9 cellular contexts compared by ENCODE assay signal in the genomic region with DNA sequence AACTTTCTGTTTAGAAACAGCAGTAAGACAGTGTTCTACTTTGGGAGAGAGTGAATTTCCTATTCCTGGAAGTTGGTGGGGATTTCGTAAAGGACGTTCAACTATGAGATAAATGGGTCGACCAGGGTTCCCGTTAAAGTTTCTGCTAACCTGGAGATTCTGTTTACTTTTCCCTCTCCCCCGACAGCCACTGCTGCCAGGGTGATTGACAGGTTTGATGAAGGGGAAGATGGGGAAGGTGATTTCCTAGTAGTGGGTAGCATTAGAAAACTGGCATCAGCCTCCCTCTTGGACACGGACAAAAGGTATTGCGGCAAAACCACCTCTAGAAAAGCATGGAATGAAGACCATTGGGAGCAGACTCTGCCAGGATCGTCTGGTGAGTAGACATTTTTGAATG. TPM values are rescaled to one million over a fixed set of nuclear protein-coding genes. Genes with fewer than 3 reads are reported as not detected.
DNase-seq lines count a peak whose midpoint lies in the region; ATAC-seq and TF ChIP-seq lines count a peak whose summit lies in the region.
"Had no signal": no experiment of that assay in that cellular context is flagged by ENCODE, and none has a peak within 500 bp of the region (broad histone marks: within the 10 kb centered on the region; RNA-seq: fewer than 3 reads in every experiment).

No MANE protein-coding gene starts in this region.

- H3K9me3 Mint-ChIP-seq in activated T-cell treated with anti-CD3 and anti-CD28 coated beads, Interleukin-2, amount 50 U/mL, for 72 hours: no peaks in the 10 kb centered on the region
- no peaks in the 10 kb centered on the region for H3K9me3 Mint-ChIP-seq in activated naive CD8-positive, alpha-beta T cell treated with anti-CD3 and anti-CD28 coated beads, Interleukin-2, amount 10 ng/mL, durations not matched to agents 7 days and 5 days

- POLR2A ChIA-PET in activated naive CD8-positive, alpha-beta T cell treated with anti-CD3 and anti-CD28 coated beads, Interleukin-2, amount 10 ng/mL, durations not matched to agents 7 days and 5 days (lab: Charles Lee): interaction anchor here (1.1 to 2.3 kb wide), 3 partner anchors 11 to 414 kb away, joined by 3 to 14 read pairs (median 3); no protein-coding TSS in a partner anchor

- H3K4me1 ChIP-seq in left lung (peaks cover 8 to 30% of the 10 kb centered on the region in 2 donors), thymus (ENCODE audit: control insufficient read depth, insufficient read depth, low read length) (peaks cover 18% of the 10 kb centered on the region)

- intact Hi-C loops in left lung (cut with DNase I): no loop called here

- H3K27ac ChIP-seq in left lung (no peak overlapping the region), thymus (ENCODE audit: low read depth) (no peak overlapping the region)

- TF ChIP-seq CTCF in left lung (IDR thresholded peaks at IDR 0.05): no peak

- H3K9me3 ChIP-seq in left lung (no peaks in the 10 kb centered on the region), thymus (ENCODE audit: control insufficient read depth) (no peaks in the 10 kb centered on the region)

- H3K4me1 Mint-ChIP-seq in activated T-cell treated with anti-CD3 and anti-CD28 coated beads, Interleukin-2, amount 50 U/mL, for 72 hours (ENCODE audit: low read depth): peaks cover 68% of the 10 kb centered on the region
- H3K4me1 Mint-ChIP-seq in activated naive CD8-positive, alpha-beta T cell treated with anti-CD3 and anti-CD28 coated beads, Interleukin-2, amount 10 ng/mL, durations not matched to agents 7 days and 5 days: peaks cover 55% of the 10 kb centered on the region

- peaks cover 29% of the 10 kb centered on the region for H3K27me3 Mint-ChIP-seq in activated T-cell treated with anti-CD3 and anti-CD28 coated beads, Interleukin-2, amount 50 U/mL, for 72 hours (ENCODE audit: low read depth)
- peaks cover 28% of the 10 kb centered on the region for H3K27me3 Mint-ChIP-seq in activated naive CD8-positive, alpha-beta T cell treated with anti-CD3 and anti-CD28 coated beads, Interleukin-2, amount 10 ng/mL, durations not matched to agents 7 days and 5 days

- peaks cover 29% of the 10 kb centered on the region in 2 donors for H3K27me3 ChIP-seq in left lung
- H3K27me3 ChIP-seq in thymus (ENCODE audit: control insufficient read depth, insufficient read depth): peaks cover 30% of the 10 kb centered on the region

- peak overlapping the region; percentile 85 for H3K27ac Mint-ChIP-seq in activated T-cell treated with anti-CD3 and anti-CD28 coated beads, Interleukin-2, amount 50 U/mL, for 72 hours
- H3K27ac Mint-ChIP-seq in activated naive CD8-positive, alpha-beta T cell treated with anti-CD3 and anti-CD28 coated beads, Interleukin-2, amount 10 ng/mL, durations not matched to agents 7 days and 5 days: peak overlapping the region; percentile 96

- H3K36me3 Mint-ChIP-seq in activated T-cell treated with anti-CD3 and anti-CD28 coated beads, Interleukin-2, amount 50 U/mL, for 72 hours (ENCODE audit: insufficient read depth in 2 of 2): peaks cover 19 to 38% of the 10 kb centered on the region in 2 donors
- H3K36me3 Mint-ChIP-seq in activated naive CD8-positive, alpha-beta T cell treated with anti-CD3 and anti-CD28 coated beads, Interleukin-2, amount 10 ng/mL, durations not matched to agents 7 days and 5 days: peaks cover 39% of the 10 kb centered on the region

- H3K36me3 ChIP-seq in left lung (peaks cover 0 to 46% of the 10 kb centered on the region in 2 donors), thymus (ENCODE audit: control insufficient read depth, insufficient read depth) (peaks cover 22% of the 10 kb centered on the region)

- whole genome bisulfite sequencing in thymus: 87% methylated on average over 8 of the region's 8 CpGs

- no peak for ATAC-seq in activated T-cell treated with anti-CD3 and anti-CD28 coated beads, Interleukin-2, amount 50 U/mL, for 72 hours (replicated peaks in 1 of 2)
- ATAC-seq in activated naive CD8-positive, alpha-beta T cell treated with anti-CD3 and anti-CD28 coated beads, Interleukin-2, amount 10 ng/mL, durations not matched to agents 7 days and 5 days (ENCODE audit: low read depth): no peak
- ATAC-seq in left lung (no peak), HG02938 (IDR thresholded peaks at IDR 0.05; ENCODE audit: unreplicated experiment) (no peak)

- H3K4me3 Mint-ChIP-seq in activated T-cell treated with anti-CD3 and anti-CD28 coated beads, Interleukin-2, amount 50 U/mL, for 72 hours: peak overlapping the region; percentile 92 to 97
- H3K4me3 Mint-ChIP-seq in activated naive CD8-positive, alpha-beta T cell treated with anti-CD3 and anti-CD28 coated beads, Interleukin-2, amount 10 ng/mL, durations not matched to agents 7 days and 5 days: peak overlapping the region; percentile 96

- H3K4me3 ChIP-seq in left lung: peak overlapping the region; percentile 67 to 84
- peak overlapping the region; percentile 68 for H3K4me3 ChIP-seq in thymus (ENCODE audit: low read length)

- no peak for DNase-seq in activated T-cell treated with anti-CD3 and anti-CD28 coated beads, Interleukin-2, amount 50 U/mL, for 72 hours
- DNase-seq in activated T-cell treated with anti-CD3 and anti-CD28 coated beads, Interleukin-2, amount 50 U/mL, for 48 hours: no peak
- no peak for DNase-seq in activated naive CD8-positive, alpha-beta T cell treated with anti-CD3 and anti-CD28 coated beads, Interleukin-2, amount 10 ng/mL, durations not matched to agents 7 days and 5 days
- DNase-seq in left lung (no peak), ecto neural progenitor cell (ENCODE audit: low spot score) (no peak), cortex of kidney (lab: John Stamatoyannopoulos, UW) (no peak)

RNA-seq across cellular contexts. Expression of a gene that starts 1.3 kb away (rescaled TPM):
- 10 to 100 TPM; 85.1 to 91.9 TPM for total RNA-seq in activated T-cell treated with anti-CD3 and anti-CD28 coated beads, Interleukin-2, amount 50 U/mL, for 72 hours
- total RNA-seq in activated naive CD8-positive, alpha-beta T cell treated with anti-CD3 and anti-CD28 coated beads, Interleukin-2, amount 10 ng/mL, durations not matched to agents 7 days and 5 days: 10 to 100 TPM; 67.1 to 71.6 TPM
- total RNA-seq in left lung: 10 to 100 TPM; 31.6 to 41.3 TPM
- 33.5 TPM for polyA plus RNA-seq in thymus

RNA-seq across cellular contexts. Expression of a gene that starts 12.8 kb away (rescaled TPM):
- total RNA-seq in activated T-cell treated with anti-CD3 and anti-CD28 coated beads, Interleukin-2, amount 50 U/mL, for 72 hours: under 1 TPM; 0.32 to 0.34 TPM
- not detected for total RNA-seq in activated naive CD8-positive, alpha-beta T cell treated with anti-CD3 and anti-CD28 coated beads, Interleukin-2, amount 10 ng/mL, durations not matched to agents 7 days and 5 days
- total RNA-seq in left lung: not detected
- polyA plus RNA-seq in thymus: 0.09 TPM
- total RNA-seq: dermis microvascular lymphatic vessel endothelial cell had no signal
